26 cellular contexts compared by ENCODE assay signal in the genomic region with DNA sequence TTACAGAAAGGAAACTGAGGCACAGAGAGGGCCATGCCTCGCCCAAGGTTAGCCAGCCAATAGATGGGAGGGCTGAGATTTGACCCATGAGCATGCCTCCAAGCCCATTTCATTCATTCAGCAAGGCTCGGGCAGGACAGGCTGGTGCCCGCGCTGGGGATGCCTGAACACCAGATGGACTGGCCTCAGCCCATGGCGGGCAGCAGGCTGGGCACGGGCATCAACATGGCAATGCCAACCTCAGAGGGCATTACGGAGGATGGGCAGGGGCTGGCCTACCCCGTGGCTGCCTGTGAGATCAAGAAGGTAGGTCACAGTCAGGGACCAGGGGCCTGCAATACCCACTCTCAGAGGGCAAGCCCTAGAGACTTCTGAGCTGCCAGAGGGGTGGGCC. TPM values are rescaled to one million over a fixed set of nuclear protein-coding genes. Genes with fewer than 3 reads are reported as not detected.
"Had no signal": no experiment of that assay in that cellular context is flagged by ENCODE, and none has a peak within 500 bp of the region (broad histone marks: within the 10 kb centered on the region; RNA-seq: fewer than 3 reads in every experiment).

No MANE protein-coding gene starts in this region.

- H3K27me3 Mint-ChIP-seq: naive thymus-derived CD8-positive, alpha-beta T cell had no signal

- H3K9me3 Mint-ChIP-seq: naive thymus-derived CD8-positive, alpha-beta T cell had no signal

- H3K9me3 ChIP-seq: heart left ventricle, mucosa of descending colon, ovary, spleen, stomach, thoracic aorta, transverse colon had no signal

- H3K4me3 Mint-ChIP-seq: naive thymus-derived CD8-positive, alpha-beta T cell had no signal

- H3K4me3 ChIP-seq: coronary artery, heart left ventricle, mucosa of descending colon, ovary, spleen, stomach, thoracic aorta, transverse colon had no signal

- H3K27ac ChIP-seq: coronary artery, heart left ventricle, ovary, spleen, stomach, thoracic aorta, transverse colon had no signal

- DNase-seq: effector CD4-positive, alpha-beta T cell; foreskin melanocyte; heart left ventricle; hypothalamus; kidney glomerular epithelial cell; mucosa of descending colon; naive thymus-derived CD8-positive, alpha-beta T cell; nucleus accumbens; spleen; stimulated activated CD4-positive, alpha-beta T cell treated with anti-CD3 and anti-CD28 coated beads, Interleukin-15, amount 100 ng/mL, for 24 hours; stimulated activated CD4-positive, alpha-beta T cell treated with anti-CD3 and anti-CD28 coated beads, Interleukin-1b, Interleukin-23, amount 100 ng/mL, for 48 hours; stimulated activated CD4-positive, alpha-beta T cell treated with anti-CD3 and anti-CD28 coated beads, Interleukin-4, amount 100 ng/mL, for 24 hours; stimulated activated naive CD4-positive, alpha-beta T cell; stomach; transverse colon had no signal

- ATAC-seq: heart left ventricle; mucosa of descending colon; naive thymus-derived CD8-positive, alpha-beta T cell; sciatic nerve had no signal

- H3K27me3 ChIP-seq: heart left ventricle, ovary, spleen, stomach, transverse colon had no signal

- H3K36me3 ChIP-seq: ovary had no signal

RNA-seq across cellular contexts. Expression of a gene that starts 49.0 kb away (rescaled TPM):
- total RNA-seq: chondrocyte; dermis microvascular lymphatic vessel endothelial cell; mammary epithelial cell; naive thymus-derived CD8-positive, alpha-beta T cell; ovary; posterior vena cava; skeletal muscle tissue; thoracic aorta; transverse colon; ureter had no signal
- polyA plus RNA-seq: mammary epithelial cell, neural cell, ovary, stomach had no signal
